ENCODE assay signal across 1 cellular context in the genomic region with DNA sequence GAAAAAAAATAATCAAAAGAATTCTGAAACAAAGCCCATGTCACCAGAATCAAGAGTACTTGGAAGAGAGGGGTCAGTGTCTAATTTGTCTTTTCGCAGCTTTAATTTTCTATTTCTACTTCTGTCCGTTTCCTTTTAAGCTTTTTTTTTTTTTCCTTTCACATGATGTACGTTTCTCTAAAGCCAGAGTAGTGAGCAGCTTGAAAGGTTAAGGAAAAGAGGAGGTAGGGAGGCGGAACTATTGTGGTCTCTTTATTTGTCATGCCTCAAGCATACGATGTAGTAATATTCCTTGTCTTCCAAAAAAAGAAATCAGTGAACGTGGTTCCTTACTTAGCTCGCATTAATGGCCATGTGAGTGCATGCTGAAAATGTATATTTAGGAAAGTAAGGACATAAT.
TF ChIP-seq lines count a peak whose summit lies in the region.

No MANE protein-coding gene starts in this region.

TF ChIP-seq in WTC11, 78 proteins besides CTCF, POLR2A, EP300 and RAD21 (continued from another document):
- TF ChIP-seq, protein P1, sequence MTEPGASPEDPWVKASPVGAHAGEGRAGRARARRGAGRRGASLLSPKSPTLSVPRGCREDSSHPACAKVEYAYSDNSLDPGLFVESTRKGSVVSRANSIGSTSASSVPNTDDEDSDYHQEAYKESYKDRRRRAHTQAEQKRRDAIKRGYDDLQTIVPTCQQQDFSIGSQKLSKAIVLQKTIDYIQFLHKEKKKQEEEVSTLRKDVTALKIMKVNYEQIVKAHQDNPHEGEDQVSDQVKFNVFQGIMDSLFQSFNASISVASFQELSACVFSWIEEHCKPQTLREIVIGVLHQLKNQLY (CRISPR knock-in tag; IDR thresholded peaks at IDR 0.05): no peak
- TF ChIP-seq, protein P2, sequence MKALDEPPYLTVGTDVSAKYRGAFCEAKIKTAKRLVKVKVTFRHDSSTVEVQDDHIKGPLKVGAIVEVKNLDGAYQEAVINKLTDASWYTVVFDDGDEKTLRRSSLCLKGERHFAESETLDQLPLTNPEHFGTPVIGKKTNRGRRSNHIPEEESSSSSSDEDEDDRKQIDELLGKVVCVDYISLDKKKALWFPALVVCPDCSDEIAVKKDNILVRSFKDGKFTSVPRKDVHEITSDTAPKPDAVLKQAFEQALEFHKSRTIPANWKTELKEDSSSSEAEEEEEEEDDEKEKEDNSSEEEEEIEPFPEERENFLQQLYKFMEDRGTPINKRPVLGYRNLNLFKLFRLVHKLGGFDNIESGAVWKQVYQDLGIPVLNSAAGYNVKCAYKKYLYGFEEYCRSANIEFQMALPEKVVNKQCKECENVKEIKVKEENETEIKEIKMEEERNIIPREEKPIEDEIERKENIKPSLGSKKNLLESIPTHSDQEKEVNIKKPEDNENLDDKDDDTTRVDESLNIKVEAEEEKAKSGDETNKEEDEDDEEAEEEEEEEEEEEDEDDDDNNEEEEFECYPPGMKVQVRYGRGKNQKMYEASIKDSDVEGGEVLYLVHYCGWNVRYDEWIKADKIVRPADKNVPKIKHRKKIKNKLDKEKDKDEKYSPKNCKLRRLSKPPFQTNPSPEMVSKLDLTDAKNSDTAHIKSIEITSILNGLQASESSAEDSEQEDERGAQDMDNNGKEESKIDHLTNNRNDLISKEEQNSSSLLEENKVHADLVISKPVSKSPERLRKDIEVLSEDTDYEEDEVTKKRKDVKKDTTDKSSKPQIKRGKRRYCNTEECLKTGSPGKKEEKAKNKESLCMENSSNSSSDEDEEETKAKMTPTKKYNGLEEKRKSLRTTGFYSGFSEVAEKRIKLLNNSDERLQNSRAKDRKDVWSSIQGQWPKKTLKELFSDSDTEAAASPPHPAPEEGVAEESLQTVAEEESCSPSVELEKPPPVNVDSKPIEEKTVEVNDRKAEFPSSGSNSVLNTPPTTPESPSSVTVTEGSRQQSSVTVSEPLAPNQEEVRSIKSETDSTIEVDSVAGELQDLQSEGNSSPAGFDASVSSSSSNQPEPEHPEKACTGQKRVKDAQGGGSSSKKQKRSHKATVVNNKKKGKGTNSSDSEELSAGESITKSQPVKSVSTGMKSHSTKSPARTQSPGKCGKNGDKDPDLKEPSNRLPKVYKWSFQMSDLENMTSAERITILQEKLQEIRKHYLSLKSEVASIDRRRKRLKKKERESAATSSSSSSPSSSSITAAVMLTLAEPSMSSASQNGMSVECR (CRISPR knock-in tag; IDR thresholded peaks at IDR 0.05; ENCODE audit: borderline replicate concordance): no peak
- TF ChIP-seq, protein P3, sequence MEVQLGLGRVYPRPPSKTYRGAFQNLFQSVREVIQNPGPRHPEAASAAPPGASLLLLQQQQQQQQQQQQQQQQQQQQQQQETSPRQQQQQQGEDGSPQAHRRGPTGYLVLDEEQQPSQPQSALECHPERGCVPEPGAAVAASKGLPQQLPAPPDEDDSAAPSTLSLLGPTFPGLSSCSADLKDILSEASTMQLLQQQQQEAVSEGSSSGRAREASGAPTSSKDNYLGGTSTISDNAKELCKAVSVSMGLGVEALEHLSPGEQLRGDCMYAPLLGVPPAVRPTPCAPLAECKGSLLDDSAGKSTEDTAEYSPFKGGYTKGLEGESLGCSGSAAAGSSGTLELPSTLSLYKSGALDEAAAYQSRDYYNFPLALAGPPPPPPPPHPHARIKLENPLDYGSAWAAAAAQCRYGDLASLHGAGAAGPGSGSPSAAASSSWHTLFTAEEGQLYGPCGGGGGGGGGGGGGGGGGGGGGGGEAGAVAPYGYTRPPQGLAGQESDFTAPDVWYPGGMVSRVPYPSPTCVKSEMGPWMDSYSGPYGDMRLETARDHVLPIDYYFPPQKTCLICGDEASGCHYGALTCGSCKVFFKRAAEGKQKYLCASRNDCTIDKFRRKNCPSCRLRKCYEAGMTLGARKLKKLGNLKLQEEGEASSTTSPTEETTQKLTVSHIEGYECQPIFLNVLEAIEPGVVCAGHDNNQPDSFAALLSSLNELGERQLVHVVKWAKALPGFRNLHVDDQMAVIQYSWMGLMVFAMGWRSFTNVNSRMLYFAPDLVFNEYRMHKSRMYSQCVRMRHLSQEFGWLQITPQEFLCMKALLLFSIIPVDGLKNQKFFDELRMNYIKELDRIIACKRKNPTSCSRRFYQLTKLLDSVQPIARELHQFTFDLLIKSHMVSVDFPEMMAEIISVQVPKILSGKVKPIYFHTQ (CRISPR knock-in tag; IDR thresholded peaks at IDR 0.05): no peak
- no peak for TF ChIP-seq ZBTB21 (CRISPR knock-in tag; IDR thresholded peaks at IDR 0.05; ENCODE audit: borderline replicate concordance)
- TF ChIP-seq, protein P4, sequence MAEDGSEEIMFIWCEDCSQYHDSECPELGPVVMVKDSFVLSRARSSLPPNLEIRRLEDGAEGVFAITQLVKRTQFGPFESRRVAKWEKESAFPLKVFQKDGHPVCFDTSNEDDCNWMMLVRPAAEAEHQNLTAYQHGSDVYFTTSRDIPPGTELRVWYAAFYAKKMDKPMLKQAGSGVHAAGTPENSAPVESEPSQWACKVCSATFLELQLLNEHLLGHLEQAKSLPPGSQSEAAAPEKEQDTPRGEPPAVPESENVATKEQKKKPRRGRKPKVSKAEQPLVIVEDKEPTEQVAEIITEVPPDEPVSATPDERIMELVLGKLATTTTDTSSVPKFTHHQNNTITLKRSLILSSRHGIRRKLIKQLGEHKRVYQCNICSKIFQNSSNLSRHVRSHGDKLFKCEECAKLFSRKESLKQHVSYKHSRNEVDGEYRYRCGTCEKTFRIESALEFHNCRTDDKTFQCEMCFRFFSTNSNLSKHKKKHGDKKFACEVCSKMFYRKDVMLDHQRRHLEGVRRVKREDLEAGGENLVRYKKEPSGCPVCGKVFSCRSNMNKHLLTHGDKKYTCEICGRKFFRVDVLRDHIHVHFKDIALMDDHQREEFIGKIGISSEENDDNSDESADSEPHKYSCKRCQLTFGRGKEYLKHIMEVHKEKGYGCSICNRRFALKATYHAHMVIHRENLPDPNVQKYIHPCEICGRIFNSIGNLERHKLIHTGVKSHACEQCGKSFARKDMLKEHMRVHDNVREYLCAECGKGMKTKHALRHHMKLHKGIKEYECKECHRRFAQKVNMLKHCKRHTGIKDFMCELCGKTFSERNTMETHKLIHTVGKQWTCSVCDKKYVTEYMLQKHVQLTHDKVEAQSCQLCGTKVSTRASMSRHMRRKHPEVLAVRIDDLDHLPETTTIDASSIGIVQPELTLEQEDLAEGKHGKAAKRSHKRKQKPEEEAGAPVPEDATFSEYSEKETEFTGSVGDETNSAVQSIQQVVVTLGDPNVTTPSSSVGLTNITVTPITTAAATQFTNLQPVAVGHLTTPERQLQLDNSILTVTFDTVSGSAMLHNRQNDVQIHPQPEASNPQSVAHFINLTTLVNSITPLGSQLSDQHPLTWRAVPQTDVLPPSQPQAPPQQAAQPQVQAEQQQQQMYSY (CRISPR knock-in tag; IDR thresholded peaks at IDR 0.05): no peak
- TF ChIP-seq TEAD4 (CRISPR knock-in tag; IDR thresholded peaks at IDR 0.05): no peak
- TF ChIP-seq TCF7 (CRISPR knock-in tag; IDR thresholded peaks at IDR 0.05; ENCODE audit: low read depth): no peak
- TF ChIP-seq NR1H2 (CRISPR knock-in tag; IDR thresholded peaks at IDR 0.05): no peak
- TF ChIP-seq, protein P5, sequence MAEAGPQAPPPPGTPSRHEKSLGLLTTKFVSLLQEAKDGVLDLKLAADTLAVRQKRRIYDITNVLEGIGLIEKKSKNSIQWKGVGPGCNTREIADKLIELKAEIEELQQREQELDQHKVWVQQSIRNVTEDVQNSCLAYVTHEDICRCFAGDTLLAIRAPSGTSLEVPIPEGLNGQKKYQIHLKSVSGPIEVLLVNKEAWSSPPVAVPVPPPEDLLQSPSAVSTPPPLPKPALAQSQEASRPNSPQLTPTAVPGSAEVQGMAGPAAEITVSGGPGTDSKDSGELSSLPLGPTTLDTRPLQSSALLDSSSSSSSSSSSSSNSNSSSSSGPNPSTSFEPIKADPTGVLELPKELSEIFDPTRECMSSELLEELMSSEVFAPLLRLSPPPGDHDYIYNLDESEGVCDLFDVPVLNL (CRISPR knock-in tag; IDR thresholded peaks at IDR 0.05; ENCODE audit: borderline replicate concordance, low read depth): no peak
- TF ChIP-seq GRHL2 (CRISPR knock-in tag; IDR thresholded peaks at IDR 0.05; ENCODE audit: insufficient replicate concordance, severe bottlenecking): no peak
- no peak for TF ChIP-seq ZNF232 (CRISPR knock-in tag; IDR thresholded peaks at IDR 0.05)
- TF ChIP-seq, protein P6, sequence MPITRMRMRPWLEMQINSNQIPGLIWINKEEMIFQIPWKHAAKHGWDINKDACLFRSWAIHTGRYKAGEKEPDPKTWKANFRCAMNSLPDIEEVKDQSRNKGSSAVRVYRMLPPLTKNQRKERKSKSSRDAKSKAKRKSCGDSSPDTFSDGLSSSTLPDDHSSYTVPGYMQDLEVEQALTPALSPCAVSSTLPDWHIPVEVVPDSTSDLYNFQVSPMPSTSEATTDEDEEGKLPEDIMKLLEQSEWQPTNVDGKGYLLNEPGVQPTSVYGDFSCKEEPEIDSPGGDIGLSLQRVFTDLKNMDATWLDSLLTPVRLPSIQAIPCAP (CRISPR knock-in tag; IDR thresholded peaks at IDR 0.05): no peak
- TF ChIP-seq, protein P7, sequence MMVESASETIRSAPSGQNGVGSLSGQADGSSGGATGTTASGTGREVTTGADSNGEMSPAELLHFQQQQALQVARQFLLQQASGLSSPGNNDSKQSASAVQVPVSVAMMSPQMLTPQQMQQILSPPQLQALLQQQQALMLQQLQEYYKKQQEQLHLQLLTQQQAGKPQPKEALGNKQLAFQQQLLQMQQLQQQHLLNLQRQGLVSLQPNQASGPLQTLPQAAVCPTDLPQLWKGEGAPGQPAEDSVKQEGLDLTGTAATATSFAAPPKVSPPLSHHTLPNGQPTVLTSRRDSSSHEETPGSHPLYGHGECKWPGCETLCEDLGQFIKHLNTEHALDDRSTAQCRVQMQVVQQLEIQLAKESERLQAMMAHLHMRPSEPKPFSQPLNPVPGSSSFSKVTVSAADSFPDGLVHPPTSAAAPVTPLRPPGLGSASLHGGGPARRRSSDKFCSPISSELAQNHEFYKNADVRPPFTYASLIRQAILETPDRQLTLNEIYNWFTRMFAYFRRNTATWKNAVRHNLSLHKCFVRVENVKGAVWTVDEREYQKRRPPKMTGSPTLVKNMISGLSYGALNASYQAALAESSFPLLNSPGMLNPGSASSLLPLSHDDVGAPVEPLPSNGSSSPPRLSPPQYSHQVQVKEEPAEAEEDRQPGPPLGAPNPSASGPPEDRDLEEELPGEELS (CRISPR knock-in tag; IDR thresholded peaks at IDR 0.05): no peak
- no peak for TF ChIP-seq NR2C2 (CRISPR knock-in tag; IDR thresholded peaks at IDR 0.05)
